16 cellular contexts compared by ENCODE assay signal in the genomic region with DNA sequence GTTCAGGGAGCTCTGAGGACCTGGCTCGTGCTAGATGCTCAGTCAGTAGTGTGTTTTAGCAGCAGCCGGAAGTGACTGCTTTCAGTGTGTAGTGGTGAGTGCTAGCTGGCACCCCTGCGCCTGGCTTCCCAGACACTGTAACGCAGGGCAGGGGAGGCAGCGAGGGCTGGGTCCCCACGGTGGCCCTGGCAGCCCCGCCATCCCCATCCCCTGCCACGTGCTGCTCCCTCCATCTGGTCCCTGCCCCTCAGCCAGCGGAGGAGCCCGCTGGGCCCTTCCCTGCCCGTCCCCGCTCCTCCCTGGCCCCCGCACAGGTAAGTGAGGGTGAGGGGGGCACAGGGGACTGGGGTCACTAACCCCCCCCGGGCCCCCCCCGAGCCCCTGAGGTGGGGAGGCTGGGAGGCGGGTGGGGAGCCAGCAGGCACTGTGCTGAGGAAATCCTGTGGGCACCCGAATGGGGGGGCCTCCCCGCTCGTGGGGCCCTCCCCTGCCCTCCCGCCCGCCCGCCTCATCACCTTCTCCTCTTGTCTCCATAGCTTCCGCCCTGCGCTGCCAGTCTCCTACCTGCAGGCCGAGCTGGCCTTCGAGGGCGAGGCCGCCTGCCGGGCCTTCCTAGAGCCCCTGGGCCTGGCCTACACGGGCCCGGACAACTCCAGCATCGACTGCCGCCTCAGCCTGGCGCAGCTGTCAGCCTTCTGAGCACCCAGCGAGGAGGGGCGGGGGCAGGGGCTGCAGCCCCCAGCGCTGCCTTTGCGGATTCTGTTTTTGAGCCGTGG. TPM values are rescaled to one million over a fixed set of nuclear protein-coding genes. Genes with fewer than 3 reads are reported as not detected.
DNase-seq lines count a peak whose midpoint lies in the region; ATAC-seq, FAIRE-seq and TF ChIP-seq lines count a peak whose summit lies in the region.
"Had no signal": no experiment of that assay in that cellular context is flagged by ENCODE, and none has a peak within 500 bp of the region (broad histone marks: within the 10 kb centered on the region; RNA-seq: fewer than 3 reads in every experiment).

No MANE protein-coding gene starts in this region.

- H3K36me3 Mint-ChIP-seq in brain (peaks cover 42% of the 10 kb centered on the region), neural crest cell (ENCODE audit: low read depth) (peaks cover 8% of the 10 kb centered on the region)

- no peaks in the 10 kb centered on the region for H3K9me3 ChIP-seq in A549
- H3K9me3 ChIP-seq: SK-N-SH had no signal

- no peak overlapping the region for H3K4me2 ChIP-seq in A549
- H3K4me2 ChIP-seq: SK-N-SH had no signal

- H3K4me1 Mint-ChIP-seq in brain (peaks cover 30% of the 10 kb centered on the region), neural crest cell (peaks cover 10% of the 10 kb centered on the region)

- WGBS in A549 (ENCODE audit: missing lambda C conversion rate): 91% methylated on average over 17 of the region's 39 CpGs

- H3K4me3 Mint-ChIP-seq in brain (peak overlapping the region in 1 of 5 experiments; percentile 32), neural crest cell (peak overlapping the region; percentile 82)

- H3K4me3 ChIP-seq in A549: no peak overlapping the region

- TF ChIP-seq POLR2A in A549 (IDR thresholded peaks at IDR 0.05; ENCODE audit: low read length): peak; percentile 23

- H3K27ac ChIP-seq in A549: peak overlapping the region in 1 of 2 experiments; percentile 8; a peak in 1 of 6 replicates

- no peak for TF ChIP-seq RAD21 in A549 (conservative IDR thresholded peaks at IDR 0.05 in 1 of 2, IDR thresholded peaks at IDR 0.05 in 1 of 2)

- POLR2A ChIA-PET in A549 (lab: Yijun Ruan, JAX): interaction anchor here (7.1 kb wide), 1 partner anchor 11 kb away, joined by 130 read pairs; the partner anchor contains the start of gene LENG8

- TF ChIP-seq EP300 in A549 (IDR thresholded peaks at IDR 0.05): no peak

- H3K27me3 Mint-ChIP-seq in brain (peaks cover 17% of the 10 kb centered on the region), neural crest cell (ENCODE audit: low read depth) (peaks cover 14% of the 10 kb centered on the region)

- H3K4me1 ChIP-seq in A549: peaks cover 27% of the 10 kb centered on the region

- TF ChIP-seq CTCF in A549 (IDR thresholded peaks at IDR 0.05): no peak
- TF ChIP-seq CTCF in brain (conservative IDR thresholded peaks at IDR 0.05): no peak
- no peak for TF ChIP-seq CTCF in neural crest cell (conservative IDR thresholded peaks at IDR 0.05)

- H3K27ac Mint-ChIP-seq in brain: peak overlapping the region in 3 of 5 experiments; percentile 16 to 33 (median 21)
- H3K27ac Mint-ChIP-seq in neural crest cell (ENCODE audit: unreplicated experiment): no peak overlapping the region

- no peak for FAIRE-seq in A549 (lab: Jason Lieb, UNC)
- FAIRE-seq: TTC549 had no signal

- no peak for DNase-seq in A549 (ENCODE audit: low read depth in 1 of 2, low spot score in 1 of 2)
- peak; percentile 14 for DNase-seq in H4 (ENCODE audit: low spot score)
- no peak for DNase-seq in neural crest cell (ENCODE audit: low read depth, low spot score)
- DNase-seq in EL: no peak
- DNase-seq: AML-193; amygdala; KBM-7; naive thymus-derived CD4-positive, alpha-beta T cell; NCI-H1048; SK-N-SH had no signal

- H3K9me3 Mint-ChIP-seq in brain (peaks cover 0 to 4% (median 0%) of the 10 kb centered on the region in 5 experiments), neural crest cell (no peaks in the 10 kb centered on the region)
- H3K9me3 Mint-ChIP-seq: naive thymus-derived CD4-positive, alpha-beta T cell had no signal

- CTCF ChIA-PET in A549 (lab: Yijun Ruan, JAX): interaction anchor here (1.0 kb wide), 1 partner anchor 22 kb away, joined by 3 read pairs; no protein-coding TSS in a partner anchor

- ATAC-seq in A549 (no peak), HG03108 (IDR thresholded peaks at IDR 0.05; ENCODE audit: unreplicated experiment) (no peak), GM21390 (IDR thresholded peaks at IDR 0.05; ENCODE audit: unreplicated experiment) (no peak), GM21786 (IDR thresholded peaks at IDR 0.05; ENCODE audit: unreplicated experiment) (no peak)
- ATAC-seq: naive thymus-derived CD4-positive, alpha-beta T cell had no signal

TF ChIP-seq in A549, 52 proteins besides CTCF, POLR2A, EP300 and RAD21:
- TF ChIP-seq REST (IDR thresholded peaks at IDR 0.05): no peak
- TF ChIP-seq CHD4 (IDR thresholded peaks at IDR 0.05; ENCODE audit: borderline replicate concordance): no peak
- TF ChIP-seq KDM5A (IDR thresholded peaks at IDR 0.05): no peak
- TF ChIP-seq HOXB13 (CRISPR knock-in tag; IDR thresholded peaks at IDR 0.05; ENCODE audit: low read depth): no peak
- no peak for TF ChIP-seq FOSL2 (IDR thresholded peaks at IDR 0.05)
- no peak for TF ChIP-seq FOSL2 (CRISPR knock-in tag; IDR thresholded peaks at IDR 0.05)

RNA-seq across cellular contexts. Expression of gene LENG9, which starts 3.2 kb away (rescaled TPM):
- polyA plus RNA-seq in A549 (2011; rRNA removed) (1.9 and 2.1 TPM in 2 replicates), A549 (2017; fragmentation: RNase III; extraction: RNeasy Plus Mini Kit Qiagen cat#74134 plus additional on column Dnase treatment) (3.8 to 4.9 TPM (median 4.1 TPM) in 3 replicates), brain (ENCODE audit: insufficient read depth, low read depth, low replicate concordance) (1.5 TPM)
- 1.6 and 2.8 TPM in 2 replicates for polyA plus RNA-seq in A549 (2012; cell fraction: cytosol; rRNA removed)
- 2.2 and 4.1 TPM in 2 replicates for polyA plus RNA-seq in A549 (2012; cell fraction: nucleus; rRNA removed)
- 3.7 and 5.1 TPM in 2 replicates for polyA minus RNA-seq in A549 (2011; rRNA and poly(A)+ RNA removed)
- 0.33 and 0.64 TPM in 2 replicates for total RNA-seq in H4 (2014; rRNA removed; shearing (Covaris generic))
- 2.5 and 3.0 TPM in 2 replicates for total RNA-seq in neural crest cell

RNA-seq across cellular contexts. Expression of gene LENG8, which starts 11.4 kb away (rescaled TPM):
- polyA plus RNA-seq in A549 (2011; rRNA removed) (30.6 and 52.8 TPM in 2 replicates), A549 (2017; fragmentation: RNase III; extraction: RNeasy Plus Mini Kit Qiagen cat#74134 plus additional on column Dnase treatment) (137 to 148 TPM (median 140 TPM) in 3 replicates), brain (ENCODE audit: insufficient read depth, low read depth, low replicate concordance) (30.9 TPM)
- 48.4 and 62.4 TPM in 2 replicates for polyA plus RNA-seq in A549 (2012; cell fraction: cytosol; rRNA removed)
- polyA plus RNA-seq in A549 (2012; cell fraction: nucleus; rRNA removed): 643 and 655 TPM in 2 replicates
- polyA minus RNA-seq in A549 (2011; rRNA and poly(A)+ RNA removed): 42.5 and 48.1 TPM in 2 replicates
- 4.3 and 4.6 TPM in 2 replicates for total RNA-seq in H4 (2014; rRNA removed; shearing (Covaris generic))
- 157 and 161 TPM in 2 replicates for total RNA-seq in neural crest cell

RNA-seq across cellular contexts. Expression of gene CDC42EP5, which starts 12.7 kb away (rescaled TPM):
- not detected in 2 replicates for polyA plus RNA-seq in A549 (2011; rRNA removed)
- polyA plus RNA-seq in A549 (2012; cell fraction: cytosol; rRNA removed): 0.16 TPM in 1 of 2 replicates, not detected in the other
- not detected in 2 replicates for polyA plus RNA-seq in A549 (2012; cell fraction: nucleus; rRNA removed)
- not detected in 3 replicates for polyA plus RNA-seq in A549 (2017; fragmentation: RNase III; extraction: RNeasy Plus Mini Kit Qiagen cat#74134 plus additional on column Dnase treatment)
- not detected in 2 replicates for polyA minus RNA-seq in A549 (2011; rRNA and poly(A)+ RNA removed)
- 5.1 and 7.0 TPM in 2 replicates for total RNA-seq in H4 (2014; rRNA removed; shearing (Covaris generic))
- 1.4 TPM for polyA plus RNA-seq in brain (ENCODE audit: insufficient read depth, low read depth, low replicate concordance)
- total RNA-seq in neural crest cell: 6.7 and 7.7 TPM in 2 replicates
- total RNA-seq: naive thymus-derived CD4-positive, alpha-beta T cell had no signal
- polyA plus RNA-seq: naive thymus-derived CD4-positive, alpha-beta T cell had no signal

RNA-seq across cellular contexts. Expression of gene LAIR2, which starts 42.2 kb away (rescaled TPM):
- not detected in 2 replicates for polyA plus RNA-seq in A549 (2011; rRNA removed)
- polyA plus RNA-seq in A549 (2012; cell fraction: cytosol; rRNA removed): not detected in 2 replicates
- polyA plus RNA-seq in A549 (2012; cell fraction: nucleus; rRNA removed): not detected in 2 replicates
- polyA plus RNA-seq in A549 (2017; fragmentation: RNase III; extraction: RNeasy Plus Mini Kit Qiagen cat#74134 plus additional on column Dnase treatment): not detected in 3 replicates
- polyA minus RNA-seq in A549 (2011; rRNA and poly(A)+ RNA removed): not detected in 2 replicates
- not detected in 2 replicates for total RNA-seq in H4 (2014; rRNA removed; shearing (Covaris generic))
- polyA plus RNA-seq in brain (ENCODE audit: insufficient read depth, low read depth, low replicate concordance): not detected
- not detected in 2 replicates for total RNA-seq in neural crest cell
- total RNA-seq: lower leg skin had no signal
- polyA plus RNA-seq: SK-N-SH had no signal

RNA-seq across cellular contexts. Expression of gene TTYH1, which starts 45.2 kb away (rescaled TPM):
- polyA plus RNA-seq in A549 (2011; rRNA removed) (0.31 and 0.56 TPM in 2 replicates), A549 (2017; fragmentation: RNase III; extraction: RNeasy Plus Mini Kit Qiagen cat#74134 plus additional on column Dnase treatment) (0.15 to 0.32 TPM in 2 of 3 replicates, not detected in the other), brain (ENCODE audit: insufficient read depth, low read depth, low replicate concordance) (211 TPM)
- polyA plus RNA-seq in A549 (2012; cell fraction: cytosol; rRNA removed): 0.26 and 0.33 TPM in 2 replicates
- 0.48 and 0.50 TPM in 2 replicates for polyA plus RNA-seq in A549 (2012; cell fraction: nucleus; rRNA removed)
- polyA minus RNA-seq in A549 (2011; rRNA and poly(A)+ RNA removed): 0.29 and 1.1 TPM in 2 replicates
- total RNA-seq in H4 (2014; rRNA removed; shearing (Covaris generic)): not detected in 2 replicates
- total RNA-seq in neural crest cell: 180 and 207 TPM in 2 replicates

Comparison
In these comparisons a context has a peak if more than half of its experiments do, and no peak if none do; other contexts are left out.
1. RNA of gene LENG8, which starts 11.4 kb away (total RNA-seq): 157 to 161 TPM in neural crest cell; 4.3 to 4.6 TPM in H4; every median in the first group is over 10 times any median in the second.